Comparison of ENCODE assay signal across 8 cellular contexts in the genomic region with DNA sequence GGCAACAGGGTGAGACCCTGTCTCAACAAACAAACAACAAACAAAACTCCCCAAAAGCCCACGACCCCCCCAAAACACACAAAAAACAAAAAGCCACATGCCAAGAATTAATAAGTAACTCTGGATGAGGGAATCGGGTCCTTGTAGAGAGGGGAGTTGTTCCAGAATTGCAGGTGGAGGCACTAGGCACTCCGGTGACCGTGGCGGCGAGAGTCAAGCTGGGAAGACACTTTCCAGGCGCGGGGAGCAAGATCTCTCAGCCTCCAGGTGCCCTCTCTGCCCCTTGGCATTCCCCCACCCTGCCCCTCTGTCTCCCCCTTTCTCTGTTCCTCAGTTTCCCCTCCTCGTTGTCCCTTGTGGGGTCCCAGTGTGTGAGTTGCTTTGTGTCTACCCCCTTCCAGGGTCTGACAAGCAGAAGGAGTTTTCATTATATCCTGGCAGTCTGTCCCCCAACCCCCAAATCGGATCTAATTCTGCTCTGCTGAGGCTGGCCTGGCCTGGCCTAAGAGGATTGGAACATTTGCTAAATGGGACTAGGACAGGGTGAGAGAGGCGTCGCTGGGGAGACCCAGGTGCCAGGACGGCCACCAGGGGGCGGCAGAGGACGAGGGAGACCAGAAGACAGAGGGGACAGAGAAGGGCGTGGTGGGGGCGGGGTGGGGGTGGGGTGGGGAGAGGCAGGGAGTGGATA. TPM values are rescaled to one million over a fixed set of nuclear protein-coding genes. Genes with fewer than 3 reads are reported as not detected.
DNase-seq lines count a peak whose midpoint lies in the region; ATAC-seq and TF ChIP-seq lines count a peak whose summit lies in the region.

No MANE protein-coding gene starts in this region.

- TF ChIP-seq CTCF in C4-2B (conservative IDR thresholded peaks at IDR 0.05) (peak; percentile 64), HCT116 (IDR thresholded peaks at IDR 0.05 in 2 of 3, conservative IDR thresholded peaks at IDR 0.05 in 1 of 3; ENCODE audit: borderline replicate concordance in 1 of 3, insufficient read depth in 1 of 3, low read depth in 2 of 3, low read length in 2 of 3) (peak; percentile 55 to 69 (median 64); a peak in 5 of 6 replicates), PC-3 (conservative IDR thresholded peaks at IDR 0.05; ENCODE audit: low read depth, low read length) (peak; percentile 53), neural crest cell (conservative IDR thresholded peaks at IDR 0.05) (peak; percentile 69)

- H3K9ac ChIP-seq in HCT116 (ENCODE audit: low read length), result no peak overlapping the region
- H3K9ac ChIP-seq in PC-3 (ENCODE audit: low read length), result no peak overlapping the region

- H3K36me3 Mint-ChIP-seq in neural crest cell (ENCODE audit: low read depth), result no peaks in the 10 kb centered on the region

- H3K4me3 ChIP-seq in HCT116 (replicated peaks in 1 of 2; ENCODE audit: low read depth in 1 of 2, low read length in 2 of 2) (no peak overlapping the region), PC-3 (ENCODE audit: low read length) (no peak overlapping the region)

- no TSS peak for BruUV-seq in HCT116 (replicated peaks; lab: Mats Ljungman, UMichigan)
- no TSS peak for BruUV-seq in PC-3 (replicated peaks; lab: Mats Ljungman, UMichigan)

- no peaks in the 10 kb centered on the region for H3K9me3 Mint-ChIP-seq in neural crest cell

- intact Hi-C loops in HCT116 (cut with micrococcal nuclease) (loop anchor here (5.0 kb wide), 1 partner anchor 49 kb away; no protein-coding TSS in a partner anchor), PC-3 (cut with micrococcal nuclease) (loop anchor here (5.0 kb wide), 1 partner anchor 49 kb away; no protein-coding TSS in a partner anchor)

- H3F3A ChIP-seq in PC-3 (ENCODE audit: low read length, unreplicated experiment), result no peaks in the 10 kb centered on the region

- H4K20me1 ChIP-seq in HCT116 (ENCODE audit: insufficient read depth), result no peaks in the 10 kb centered on the region
- no peaks in the 10 kb centered on the region for H4K20me1 ChIP-seq in PC-3 (ENCODE audit: low read length)

- H2AFZ ChIP-seq in HCT116 (ENCODE audit: low read depth, low read length, poor library complexity, severe bottlenecking) (no peak overlapping the region), PC-3 (ENCODE audit: low read length) (no peak overlapping the region)

- CTCF ChIA-PET in HCT116 (lab: Charles Lee) (interaction anchor here (1.2 kb wide), 1 partner anchor 48 kb away, joined by 3 read pairs; no protein-coding TSS in a partner anchor), PC-3 (lab: Charles Lee) (no interaction called here)

- ATAC-seq in HCT116 (peak; percentile 99), PC-3 (peak; percentile 70), GM19452 (IDR thresholded peaks at IDR 0.05; ENCODE audit: unreplicated experiment) (no peak)

- H3K4me3 Mint-ChIP-seq in neural crest cell, result no peak overlapping the region

- no peak overlapping the region for H3K27ac ChIP-seq in C4-2B
- no peak overlapping the region for H3K27ac ChIP-seq in HCT116 (ENCODE audit: low read depth, low read length)
- no peak overlapping the region for H3K27ac ChIP-seq in PC-3 (ENCODE audit: low read length)

- H3K9me2 ChIP-seq in HCT116 (ENCODE audit: insufficient read depth) (no peaks in the 10 kb centered on the region), PC-3 (replicated peaks; ENCODE audit: low read length) (no peaks in the 10 kb centered on the region)

- no peaks in the 10 kb centered on the region for H3K4me1 Mint-ChIP-seq in neural crest cell

- RAD21 ChIA-PET in HCT116 (lab: Charles Lee; ENCODE audit: low non-redundant PET in 1 of 2, low total read pairs in 2 of 2, uncharacterized antibody in 2 of 2, unreplicated experiment in 2 of 2), result no interaction called here

- peaks cover 2% of the 10 kb centered on the region for H3K27me3 Mint-ChIP-seq in neural crest cell (ENCODE audit: low read depth)

- H3K27ac Mint-ChIP-seq in neural crest cell (ENCODE audit: unreplicated experiment), result no peak overlapping the region

- H3K9me3 ChIP-seq in HCT116 (ENCODE audit: control insufficient read depth in 1 of 2, insufficient read depth in 1 of 2, low read depth in 1 of 2, low read length in 2 of 2) (no peaks in the 10 kb centered on the region), PC-3 (ENCODE audit: low read length) (no peaks in the 10 kb centered on the region)

- TF ChIP-seq RAD21 in HCT116 (IDR thresholded peaks at IDR 0.05; ENCODE audit: low read depth), result peak; percentile 68

- no peaks in the 10 kb centered on the region for H3K36me3 ChIP-seq in HCT116 (ENCODE audit: control insufficient read depth in 1 of 2, insufficient read depth in 2 of 2, low read length in 2 of 2)
- no peaks in the 10 kb centered on the region for H3K36me3 ChIP-seq in PC-3 (ENCODE audit: low read depth, low read length)

- peaks cover 5 to 19% of the 10 kb centered on the region in 2 experiments for H3K4me1 ChIP-seq in HCT116 (ENCODE audit: control insufficient read depth in 1 of 2, insufficient read depth in 2 of 2, low read length in 2 of 2)
- no peaks in the 10 kb centered on the region for H3K4me1 ChIP-seq in PC-3 (ENCODE audit: insufficient read depth, low read length)

- POLR2A ChIA-PET in HCT116 (lab: Charles Lee) (no interaction called here), PC-3 (lab: Charles Lee; ENCODE audit: unreplicated experiment) (no interaction called here)

- TF ChIP-seq POLR2A in HCT116 (IDR thresholded peaks at IDR 0.05; ENCODE audit: borderline replicate concordance, extremely low read depth, insufficient read depth, insufficient read length), result no peak

- peak overlapping the region; percentile 32; the same call in 1 of the 2 replicates for H3K4me2 ChIP-seq in HCT116 (ENCODE audit: low read length)
- H3K4me2 ChIP-seq in PC-3 (ENCODE audit: low read length), result no peak overlapping the region

- H3K79me2 ChIP-seq in HCT116 (ENCODE audit: insufficient read depth, low read length) (no peaks in the 10 kb centered on the region), PC-3 (ENCODE audit: low read length) (no peaks in the 10 kb centered on the region)

- H3K27me3 ChIP-seq in HCT116 (ENCODE audit: insufficient read depth, low read length) (no peaks in the 10 kb centered on the region), PC-3 (ENCODE audit: low read length) (no peaks in the 10 kb centered on the region)

- peak; percentile 61 for DNase-seq in HCT116 (ENCODE audit: low read depth, low spot score)
- peak; percentile 69 for DNase-seq in PC-3
- DNase-seq in activated T-cell treated with anti-CD3 and anti-CD28 coated beads, Interleukin-2, amount 50 U/mL, for 1 hour, result peak; percentile 77
- peak; percentile 22 for DNase-seq in fibroblast of gingiva (ENCODE audit: low read depth)
- peak; percentile 92 for DNase-seq in neural crest cell (ENCODE audit: low read depth, low spot score)
- DNase-seq in superior temporal gyrus (ENCODE audit: extremely low spot score), result peak; percentile 39

TF ChIP-seq in HCT116, 20 proteins besides CTCF, POLR2A, EP300 and RAD21:
- TF ChIP-seq, protein P1, sequence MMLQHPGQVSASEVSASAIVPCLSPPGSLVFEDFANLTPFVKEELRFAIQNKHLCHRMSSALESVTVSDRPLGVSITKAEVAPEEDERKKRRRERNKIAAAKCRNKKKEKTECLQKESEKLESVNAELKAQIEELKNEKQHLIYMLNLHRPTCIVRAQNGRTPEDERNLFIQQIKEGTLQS (IDR thresholded peaks at IDR 0.05), result no peak
- TF ChIP-seq EZH2 (IDR thresholded peaks at IDR 0.05) (no peak), YY1 (IDR thresholded peaks at IDR 0.05; ENCODE audit: extremely low read depth, insufficient replicate concordance, low read depth, low read length) (peak; percentile 56), POLR2AphosphoS5 (IDR thresholded peaks at IDR 0.05; ENCODE audit: low read depth, low read length) (no peak)

RNA-seq across cellular contexts. Expression of a gene that starts 8.3 kb away (rescaled TPM):
- total RNA-seq in HCT116 (2021; ENCODE audit: unreplicated experiment), result not detected
- not detected in 2 replicates for polyA plus RNA-seq in HCT116 (2012)
- total RNA-seq in PC-3 (2014; rRNA removed), result not detected in 2 replicates
- not detected in 2 replicates for total RNA-seq in neural crest cell

RNA-seq across cellular contexts. Expression of a gene that starts 9.1 kb away (rescaled TPM):
- total RNA-seq in HCT116 (2021; ENCODE audit: unreplicated experiment) (not detected), PC-3 (2014; rRNA removed) (not detected in 2 replicates), neural crest cell (not detected in 2 replicates)
- polyA plus RNA-seq in HCT116 (2012), result not detected in 2 replicates

RNA-seq across cellular contexts. Expression of a gene that starts 34.9 kb away (rescaled TPM):
- total RNA-seq in HCT116 (2021; ENCODE audit: unreplicated experiment) (181 TPM), PC-3 (2014; rRNA removed) (277 and 278 TPM in 2 replicates), neural crest cell (175 and 179 TPM in 2 replicates)
- 177 and 232 TPM in 2 replicates for polyA plus RNA-seq in HCT116 (2012)

RNA-seq across cellular contexts. Expression of a gene that starts 45.6 kb away (rescaled TPM):
- total RNA-seq in HCT116 (2021; ENCODE audit: unreplicated experiment), result not detected
- not detected in 2 replicates for polyA plus RNA-seq in HCT116 (2012)
- not detected in 2 replicates for total RNA-seq in PC-3 (2014; rRNA removed)
- not detected in 2 replicates for total RNA-seq in neural crest cell

Comparison
In these comparisons a context has a peak if more than half of its experiments do, and no peak if none do; other contexts are left out.
1. DNase-seq: peak in every context shown above with its lines; median percentile 92 in neural crest cell; 77 in activated T-cell treated with anti-CD3 and anti-CD28 coated beads, Interleukin-2, amount 50 U/mL, for 1 hour; 69 in PC-3; 61 in HCT116; 39 in superior temporal gyrus; 22 in fibroblast of gingiva.